Comparison of ENCODE assay signal across 16 cellular contexts in genomic region chr2:184527058-184527457, GRCh38.
"Had no signal": no experiment of that assay in that cellular context is flagged by ENCODE, and none has a peak within 500 bp of the region (broad histone marks: within the 10 kb centered on the region; RNA-seq: fewer than 3 reads in every experiment).

No MANE protein-coding gene starts in this region.

- H3K27ac ChIP-seq: heart right ventricle, left lung, tibial artery, vagina had no signal

- H3K4me1 ChIP-seq: heart right ventricle, left lung, tibial artery, vagina had no signal

- H3K4me3 Mint-ChIP-seq: activated CD4-positive, alpha-beta memory T cell treated with anti-CD3 and anti-CD28 coated beads for 36 hours; activated naive CD8-positive, alpha-beta T cell treated with anti-CD3 and anti-CD28 coated beads, Interleukin-2, amount 10 ng/mL, durations not matched to agents 7 days and 5 days; memory B cell; natural killer cell; stimulated activated memory B cell treated with anti-CD40 and anti-IgM and Interleukin-4, amounts not matched to agents 10 μg/mL and 1 μg/mL and 100 μg/mL, for 72 hours had no signal

- H3K4me2 ChIP-seq: smooth muscle cell had no signal

- H3K4me1 Mint-ChIP-seq: activated naive CD8-positive, alpha-beta T cell treated with anti-CD3 and anti-CD28 coated beads, Interleukin-2, amount 10 ng/mL, durations not matched to agents 7 days and 5 days; memory B cell; natural killer cell; stimulated activated memory B cell treated with anti-CD40 and anti-IgM and Interleukin-4, amounts not matched to agents 10 μg/mL and 1 μg/mL and 100 μg/mL, for 72 hours had no signal

- H3K4me3 ChIP-seq: heart right ventricle, left lung, smooth muscle cell, tibial artery, vagina had no signal

- DNase-seq: activated CD4-positive, alpha-beta memory T cell treated with anti-CD3 and anti-CD28 coated beads for 36 hours; activated CD4-positive, alpha-beta T cell treated with anti-CD3 and anti-CD28 coated beads for 1 hour; activated gamma-delta T cell; activated naive CD8-positive, alpha-beta T cell treated with anti-CD3 and anti-CD28 coated beads, Interleukin-2, amount 10 ng/mL, durations not matched to agents 7 days and 5 days; activated T-cell treated with anti-CD3 and anti-CD28 coated beads, Interleukin-2, amount 50 U/mL, for 48 hours; anterior cingulate cortex; heart right ventricle; left lung; natural killer cell; nucleus accumbens; right cardiac atrium; tibial artery had no signal

- H3K36me3 Mint-ChIP-seq: activated CD4-positive, alpha-beta memory T cell treated with anti-CD3 and anti-CD28 coated beads for 36 hours; activated naive CD8-positive, alpha-beta T cell treated with anti-CD3 and anti-CD28 coated beads, Interleukin-2, amount 10 ng/mL, durations not matched to agents 7 days and 5 days; memory B cell; natural killer cell; stimulated activated memory B cell treated with anti-CD40 and anti-IgM and Interleukin-4, amounts not matched to agents 10 μg/mL and 1 μg/mL and 100 μg/mL, for 72 hours had no signal

- H3K36me3 ChIP-seq: heart right ventricle, left lung, tibial artery, vagina had no signal

- H3K27me3 Mint-ChIP-seq: activated CD4-positive, alpha-beta memory T cell treated with anti-CD3 and anti-CD28 coated beads for 36 hours; activated naive CD8-positive, alpha-beta T cell treated with anti-CD3 and anti-CD28 coated beads, Interleukin-2, amount 10 ng/mL, durations not matched to agents 7 days and 5 days; stimulated activated memory B cell treated with anti-CD40 and anti-IgM and Interleukin-4, amounts not matched to agents 10 μg/mL and 1 μg/mL and 100 μg/mL, for 72 hours had no signal

- H3K27ac Mint-ChIP-seq: activated CD4-positive, alpha-beta memory T cell treated with anti-CD3 and anti-CD28 coated beads for 36 hours; activated naive CD8-positive, alpha-beta T cell treated with anti-CD3 and anti-CD28 coated beads, Interleukin-2, amount 10 ng/mL, durations not matched to agents 7 days and 5 days; memory B cell; natural killer cell; stimulated activated memory B cell treated with anti-CD40 and anti-IgM and Interleukin-4, amounts not matched to agents 10 μg/mL and 1 μg/mL and 100 μg/mL, for 72 hours had no signal

- H3K27me3 ChIP-seq: heart right ventricle, left lung, tibial artery, vagina had no signal
